38 cellular contexts compared by ENCODE assay signal in genomic region chrX:79440336-79440735, GRCh38.
"Had no signal": no experiment of that assay in that cellular context is flagged by ENCODE, and none has a peak within 500 bp of the region (broad histone marks: within the 10 kb centered on the region; RNA-seq: fewer than 3 reads in every experiment).

No MANE protein-coding gene starts in this region.

- H3K9me3 ChIP-seq: ascending aorta had no signal

- H3K27ac ChIP-seq: ascending aorta, cardiac muscle cell, WERI-Rb-1 had no signal

- H3K4me3 Mint-ChIP-seq: activated CD4-positive, alpha-beta memory T cell treated with anti-CD3 and anti-CD28 coated beads, Interleukin-2, amount 10 ng/mL, durations not matched to agents 7 days and 5 days; activated CD4-positive, alpha-beta T cell treated with anti-CD3 and anti-CD28 coated beads for 36 hours; activated CD4-positive, alpha-beta T cell treated with anti-CD3 and anti-CD28 coated beads, Interleukin-2, amount 10 ng/mL, durations not matched to agents 7 days and 5 days; activated CD8-positive, alpha-beta memory T cell treated with anti-CD3 and anti-CD28 coated beads, Interleukin-2, amount 10 ng/mL, durations not matched to agents 7 days and 5 days; activated CD8-positive, alpha-beta T cell treated with anti-CD3 and anti-CD28 coated beads, Interleukin-2, amount 10 ng/mL, durations not matched to agents 7 days and 5 days; activated naive CD4-positive, alpha-beta T cell treated with anti-CD3 and anti-CD28 coated beads, Interleukin-2, amount 10 ng/mL, durations not matched to agents 7 days and 5 days; activated naive CD4-positive, alpha-beta T cell treated with anti-CD3 and anti-CD28 coated beads, Interleukin-2, amount 50 U/mL, for 24 hours; activated naive CD8-positive, alpha-beta T cell; activated naive CD8-positive, alpha-beta T cell treated with anti-CD3 and anti-CD28 coated beads, Interleukin-2, amount 10 ng/mL, durations not matched to agents 7 days and 5 days; activated naive CD8-positive, alpha-beta T cell treated with anti-CD3 and anti-CD28 coated beads, Interleukin-2, amount 50 U/mL, for 24 hours; activated T-cell treated with anti-CD3 and anti-CD28 coated beads, Interleukin-2, amount 50 U/mL, for 24 hours; brain; T-helper 1 cell treated with Interleukin-12 subunit alpha and Interleukin-12 subunit beta and Interleukin-4 antibody, amounts not matched to agents 30 μg/mL and 1 μg/mL, for 36 hours; T-helper 2 cell treated with Interferon-gamma antibody and Interleukin-4, amounts not matched to agents 5 μg/mL and 100 μg/mL, for 36 hours; WTC11 had no signal

- H3K9me3 Mint-ChIP-seq: activated CD4-positive, alpha-beta T cell treated with anti-CD3 and anti-CD28 coated beads, Interleukin-2, amount 10 ng/mL, durations not matched to agents 7 days and 5 days; activated naive CD4-positive, alpha-beta T cell treated with anti-CD3 and anti-CD28 coated beads, Interleukin-2, amount 50 U/mL, for 24 hours; activated naive CD8-positive, alpha-beta T cell treated with anti-CD3 and anti-CD28 coated beads, Interleukin-2, amount 10 ng/mL, durations not matched to agents 7 days and 5 days; activated naive CD8-positive, alpha-beta T cell treated with anti-CD3 and anti-CD28 coated beads, Interleukin-2, amount 50 U/mL, for 24 hours; activated T-helper 2 cell treated with anti-CD3 and anti-CD28 coated beads, Interferon-gamma antibody, Interleukin-2, Interleukin-4, amounts not matched to agents 10 μg/mL and 5 μg/mL and 100 μg/mL, durations not matched to agents 14 hours and 24 hours and 36 hours had no signal

- H3K4me3 ChIP-seq: ascending aorta, cardiac muscle cell had no signal

- H3K4me1 ChIP-seq: ascending aorta had no signal

- H3K27me3 ChIP-seq: ascending aorta, cardiac muscle cell had no signal

- H3K36me3 Mint-ChIP-seq: activated naive CD4-positive, alpha-beta T cell treated with anti-CD3 and anti-CD28 coated beads, Interleukin-2, amount 10 ng/mL, durations not matched to agents 7 days and 5 days; activated naive CD4-positive, alpha-beta T cell treated with anti-CD3 and anti-CD28 coated beads, Interleukin-2, amount 50 U/mL, for 24 hours; activated naive CD8-positive, alpha-beta T cell treated with anti-CD3 and anti-CD28 coated beads, Interleukin-2, amount 10 ng/mL, durations not matched to agents 7 days and 5 days; brain; WTC11 had no signal

- H3K27ac Mint-ChIP-seq: activated CD4-positive, alpha-beta memory T cell treated with anti-CD3 and anti-CD28 coated beads, Interleukin-2, amount 10 ng/mL, durations not matched to agents 7 days and 5 days; activated CD4-positive, alpha-beta T cell treated with anti-CD3 and anti-CD28 coated beads for 36 hours; activated CD4-positive, alpha-beta T cell treated with anti-CD3 and anti-CD28 coated beads, Interleukin-2, amount 10 ng/mL, durations not matched to agents 7 days and 5 days; activated CD8-positive, alpha-beta memory T cell treated with anti-CD3 and anti-CD28 coated beads, Interleukin-2, amount 10 ng/mL, durations not matched to agents 7 days and 5 days; activated CD8-positive, alpha-beta T cell treated with anti-CD3 and anti-CD28 coated beads, Interleukin-2, amount 10 ng/mL, durations not matched to agents 7 days and 5 days; activated naive CD4-positive, alpha-beta T cell treated with anti-CD3 and anti-CD28 coated beads, Interleukin-2, amount 10 ng/mL, durations not matched to agents 7 days and 5 days; activated naive CD4-positive, alpha-beta T cell treated with anti-CD3 and anti-CD28 coated beads, Interleukin-2, amount 50 U/mL, for 24 hours; activated naive CD8-positive, alpha-beta T cell; activated naive CD8-positive, alpha-beta T cell treated with anti-CD3 and anti-CD28 coated beads, Interleukin-2, amount 10 ng/mL, durations not matched to agents 7 days and 5 days; activated naive CD8-positive, alpha-beta T cell treated with anti-CD3 and anti-CD28 coated beads, Interleukin-2, amount 50 U/mL, for 24 hours; activated T-cell treated with anti-CD3 and anti-CD28 coated beads, Interleukin-2, amount 50 U/mL, for 24 hours; activated T-helper 2 cell treated with anti-CD3 and anti-CD28 coated beads, Interferon-gamma antibody, Interleukin-2, Interleukin-4, amounts not matched to agents 10 μg/mL and 5 μg/mL and 100 μg/mL, durations not matched to agents 14 hours and 24 hours and 36 hours; brain; T-helper 1 cell treated with Interleukin-12 subunit alpha and Interleukin-12 subunit beta and Interleukin-4 antibody, amounts not matched to agents 30 μg/mL and 1 μg/mL, for 36 hours; T-helper 2 cell treated with Interferon-gamma antibody and Interleukin-4, amounts not matched to agents 5 μg/mL and 100 μg/mL, for 36 hours; WTC11 had no signal

- H3K4me1 Mint-ChIP-seq: activated CD4-positive, alpha-beta memory T cell treated with anti-CD3 and anti-CD28 coated beads, Interleukin-2, amount 10 ng/mL, durations not matched to agents 7 days and 5 days; activated CD4-positive, alpha-beta T cell treated with anti-CD3 and anti-CD28 coated beads for 36 hours; activated CD4-positive, alpha-beta T cell treated with anti-CD3 and anti-CD28 coated beads, Interleukin-2, amount 10 ng/mL, durations not matched to agents 7 days and 5 days; activated CD8-positive, alpha-beta memory T cell treated with anti-CD3 and anti-CD28 coated beads, Interleukin-2, amount 10 ng/mL, durations not matched to agents 7 days and 5 days; activated naive CD4-positive, alpha-beta T cell treated with anti-CD3 and anti-CD28 coated beads, Interleukin-2, amount 10 ng/mL, durations not matched to agents 7 days and 5 days; activated naive CD4-positive, alpha-beta T cell treated with anti-CD3 and anti-CD28 coated beads, Interleukin-2, amount 50 U/mL, for 24 hours; activated naive CD8-positive, alpha-beta T cell treated with anti-CD3 and anti-CD28 coated beads, Interleukin-2, amount 10 ng/mL, durations not matched to agents 7 days and 5 days; activated naive CD8-positive, alpha-beta T cell treated with anti-CD3 and anti-CD28 coated beads, Interleukin-2, amount 50 U/mL, for 24 hours; brain; WTC11 had no signal

- ATAC-seq: activated CD4-positive, alpha-beta T cell treated with anti-CD3 and anti-CD28 coated beads for 36 hours; activated CD4-positive, CD25-positive, alpha-beta regulatory T cell treated with anti-CD3 and anti-CD28 coated beads, Interleukin-2, amount 50 U/mL, for 24 hours; activated CD8-positive, alpha-beta memory T cell treated with anti-CD3 and anti-CD28 coated beads, Interleukin-2, amount 10 ng/mL, durations not matched to agents 7 days and 5 days; activated CD8-positive, alpha-beta T cell treated with anti-CD3 and anti-CD28 coated beads, Interleukin-2, amount 10 ng/mL, durations not matched to agents 7 days and 5 days; activated naive CD8-positive, alpha-beta T cell treated with anti-CD3 and anti-CD28 coated beads, Interleukin-2, amount 50 U/mL, for 24 hours; WTC11 had no signal

- H3K27me3 Mint-ChIP-seq: activated CD4-positive, alpha-beta memory T cell treated with anti-CD3 and anti-CD28 coated beads, Interleukin-2, amount 10 ng/mL, durations not matched to agents 7 days and 5 days; activated CD4-positive, alpha-beta T cell treated with anti-CD3 and anti-CD28 coated beads for 36 hours; activated CD4-positive, alpha-beta T cell treated with anti-CD3 and anti-CD28 coated beads, Interleukin-2, amount 10 ng/mL, durations not matched to agents 7 days and 5 days; activated CD8-positive, alpha-beta memory T cell treated with anti-CD3 and anti-CD28 coated beads, Interleukin-2, amount 10 ng/mL, durations not matched to agents 7 days and 5 days; activated naive CD4-positive, alpha-beta T cell treated with anti-CD3 and anti-CD28 coated beads, Interleukin-2, amount 10 ng/mL, durations not matched to agents 7 days and 5 days; activated naive CD4-positive, alpha-beta T cell treated with anti-CD3 and anti-CD28 coated beads, Interleukin-2, amount 50 U/mL, for 24 hours; activated naive CD8-positive, alpha-beta T cell; activated naive CD8-positive, alpha-beta T cell treated with anti-CD3 and anti-CD28 coated beads, Interleukin-2, amount 10 ng/mL, durations not matched to agents 7 days and 5 days; activated naive CD8-positive, alpha-beta T cell treated with anti-CD3 and anti-CD28 coated beads, Interleukin-2, amount 50 U/mL, for 24 hours; brain had no signal

- DNase-seq: activated CD4-positive, alpha-beta memory T cell treated with anti-CD3 and anti-CD28 coated beads, Interleukin-2, amount 10 ng/mL, durations not matched to agents 7 days and 5 days; activated CD4-positive, alpha-beta T cell treated with anti-CD3 and anti-CD28 coated beads for 1 hour; activated CD4-positive, alpha-beta T cell treated with anti-CD3 and anti-CD28 coated beads for 36 hours; activated CD4-positive, alpha-beta T cell treated with anti-CD3 and anti-CD28 coated beads for 48 hours; activated CD4-positive, alpha-beta T cell treated with anti-CD3 and anti-CD28 coated beads, Interleukin-2, amount 10 ng/mL, durations not matched to agents 7 days and 5 days; activated CD4-positive, alpha-beta T cell treated with anti-CD3 and anti-CD28 coated beads, Interleukin-2, amount 50 U/mL, for 48 hours; activated CD4-positive, CD25-positive, alpha-beta regulatory T cell; activated CD8-positive, alpha-beta memory T cell treated with anti-CD3 and anti-CD28 coated beads for 24 hours; activated CD8-positive, alpha-beta memory T cell treated with anti-CD3 and anti-CD28 coated beads, Interleukin-2, amount 10 ng/mL, durations not matched to agents 7 days and 5 days; activated CD8-positive, alpha-beta memory T cell treated with anti-CD3 and anti-CD28 coated beads, Interleukin-2, amount 50 U/mL, for 48 hours; activated CD8-positive, alpha-beta T cell treated with anti-CD3 and anti-CD28 coated beads, Interleukin-2, amount 10 ng/mL, durations not matched to agents 7 days and 5 days; activated effector memory CD4-positive, alpha-beta T cell treated with Interleukin-2 at 50 U/mL for 16 hours; activated gamma-delta T cell; activated naive CD4-positive, alpha-beta T cell treated with anti-CD3 and anti-CD28 coated beads, Interleukin-2, amount 10 ng/mL, durations not matched to agents 7 days and 5 days; activated naive CD4-positive, alpha-beta T cell treated with Interleukin-2 at 50 U/mL for 16 hours; activated naive CD8-positive, alpha-beta T cell treated with anti-CD3 and anti-CD28 coated beads, Interleukin-2, amount 10 ng/mL, durations not matched to agents 7 days and 5 days; activated naive CD8-positive, alpha-beta T cell treated with anti-CD3 and anti-CD28 coated beads, Interleukin-2, amount 50 U/mL, for 24 hours; activated T-cell treated with anti-CD3 and anti-CD28 coated beads, Interleukin-2, amount 50 U/mL, for 24 hours; activated T-cell treated with anti-CD3 and anti-CD28 coated beads, Interleukin-2, amount 50 U/mL, for 48 hours; amygdala; anterior cingulate cortex; central memory CD4-positive, alpha-beta T cell; T-helper 1 cell; T-helper 2 cell; T-helper 9 cell; WERI-Rb-1 had no signal

- FAIRE-seq: bronchial epithelial cell, TTC549 had no signal

- H3K36me3 ChIP-seq: ascending aorta, cardiac muscle cell, WERI-Rb-1 had no signal
